Comparison of ENCODE assay signal across 1 cellular context in the genomic region with DNA sequence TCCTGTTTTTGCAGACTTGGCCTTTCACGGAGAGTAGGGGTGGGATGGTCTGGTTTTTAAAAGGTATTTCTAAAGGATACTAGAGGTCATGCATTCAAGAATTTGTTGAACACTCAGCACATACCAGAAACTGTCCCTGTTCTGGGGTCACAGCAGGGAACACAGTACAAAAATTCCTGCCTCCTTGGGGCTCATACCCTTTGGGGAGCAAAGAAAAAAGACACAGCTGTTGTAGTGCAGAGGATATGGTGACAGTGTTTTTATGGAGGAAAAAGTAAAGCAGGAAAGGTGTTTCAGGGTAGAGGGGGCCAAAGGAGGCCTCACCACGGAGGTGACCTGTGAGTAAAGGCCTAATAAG.
TF ChIP-seq lines count a peak whose summit lies in the region.

No MANE protein-coding gene starts in this region.

TF ChIP-seq in SK-N-SH, 30 proteins besides CTCF, POLR2A, EP300 and RAD21:
- TF ChIP-seq JUND (IDR thresholded peaks at IDR 0.05) (no peak), RCOR1 (IDR thresholded peaks at IDR 0.05; ENCODE audit: low read length) (no peak)
